25 cellular contexts compared by ENCODE assay signal in the genomic region with DNA sequence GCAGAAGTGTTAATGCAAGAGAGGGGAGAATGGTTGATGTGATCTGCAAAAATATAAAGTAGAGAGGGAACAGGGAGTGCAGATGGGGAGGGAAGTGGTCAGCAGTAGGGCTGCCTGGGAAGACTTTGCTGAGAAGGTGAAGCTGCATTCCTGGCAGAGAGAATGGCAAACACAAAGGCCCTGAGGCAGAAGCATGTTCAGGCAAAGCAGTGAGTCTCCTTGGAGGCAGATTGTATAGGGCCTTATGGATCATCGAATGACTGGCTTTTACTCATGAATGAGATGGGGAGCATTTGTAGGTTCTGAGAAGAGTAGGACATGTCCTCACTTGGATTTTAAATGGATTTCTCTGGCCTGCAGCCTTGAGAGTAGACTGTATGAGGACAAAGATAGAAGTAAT. TPM values are rescaled to one million over a fixed set of nuclear protein-coding genes. Genes with fewer than 3 reads are reported as not detected.
A peak's percentile ranks its signal among the peaks of the same experiment; 100 is the strongest.
DNase-seq lines count a peak whose midpoint lies in the region; ATAC-seq and TF ChIP-seq lines count a peak whose summit lies in the region.
"Had no signal": no experiment of that assay in that cellular context is flagged by ENCODE, and none has a peak within 500 bp of the region (broad histone marks: within the 10 kb centered on the region; RNA-seq: fewer than 3 reads in every experiment).

No MANE protein-coding gene starts in this region.

- H3K4me1 ChIP-seq in GM23338 (ENCODE audit: insufficient read depth) (peaks cover 99% of the 10 kb centered on the region), RWPE2 (ENCODE audit: insufficient read depth, poor library complexity, severe bottlenecking) (peaks cover 97% of the 10 kb centered on the region), esophagus squamous epithelium (peaks cover 32 to 100% (median 70%) of the 10 kb centered on the region in 3 donors), suprapubic skin (peaks cover 81% of the 10 kb centered on the region)

- no peaks in the 10 kb centered on the region for H3K36me3 Mint-ChIP-seq in GM23338 (ENCODE audit: low read depth)
- H3K36me3 Mint-ChIP-seq: activated naive CD4-positive, alpha-beta T cell treated with anti-CD3 and anti-CD28 coated beads, Interleukin-2, amount 50 U/mL, for 72 hours had no signal

- no peak overlapping the region for H2AFZ ChIP-seq in GM23338

- DNase-seq in GM23338 (ENCODE audit: low spot score) (no peak), RWPE2 (ENCODE audit: low spot score) (no peak), esophagus squamous epithelium (lab: John Stamatoyannopoulos, UW) (no peak), suprapubic skin (ENCODE audit: low spot score in 2 of 2) (no peak), NCI-H187 (lab: John Stamatoyannopoulos, UW) (no peak), left cardiac atrium (no peak)
- DNase-seq: activated CD4-positive, alpha-beta T cell treated with anti-CD3 and anti-CD28 coated beads, Interleukin-2, amount 50 U/mL, for 1 hour; activated CD4-positive, CD25-positive, alpha-beta regulatory T cell; activated effector memory CD4-positive, alpha-beta T cell treated with Interleukin-2 at 50 U/mL for 16 hours; activated T-cell treated with anti-CD3 and anti-CD28 coated beads, Interleukin-2, amount 50 U/mL, for 1 hour; amygdala; brain microvascular endothelial cell; Caco-2; DMS79; head of caudate nucleus; IMR-90; NCI-H1436 treated with DMSO at 0.1 percent for 48 hours; NCI-H748 treated with DMSO at 0.1 percent for 48 hours; stimulated activated CD4-positive, alpha-beta T cell treated with anti-CD3 and anti-CD28 coated beads, Interleukin-4, amount 100 ng/mL, for 4 hours; transverse colon had no signal

- H3K27me3 ChIP-seq in GM23338 (ENCODE audit: insufficient read depth) (no peaks in the 10 kb centered on the region), RWPE2 (ENCODE audit: insufficient read depth, poor library complexity, severe bottlenecking) (no peaks in the 10 kb centered on the region), esophagus squamous epithelium (no peaks in the 10 kb centered on the region), suprapubic skin (no peaks in the 10 kb centered on the region)
- H3K27me3 ChIP-seq: brain microvascular endothelial cell, transverse colon had no signal

- no peaks in the 10 kb centered on the region for H3F3A ChIP-seq in GM23338 (replicated peaks; ENCODE audit: low read depth)

- TF ChIP-seq EP300 in suprapubic skin (IDR thresholded peaks at IDR 0.05): no peak

- H3K36me3 ChIP-seq in GM23338 (ENCODE audit: insufficient read depth): no peaks in the 10 kb centered on the region
- H3K36me3 ChIP-seq in RWPE2 (ENCODE audit: low read depth): peaks cover 37% of the 10 kb centered on the region
- H3K36me3 ChIP-seq in esophagus squamous epithelium: no peaks in the 10 kb centered on the region
- H3K36me3 ChIP-seq in suprapubic skin: no peaks in the 10 kb centered on the region
- H3K36me3 ChIP-seq: brain microvascular endothelial cell, HAP-1, transverse colon had no signal

- H3K27me3 Mint-ChIP-seq in GM23338 (ENCODE audit: insufficient read depth, low read depth, poor library complexity): no peaks in the 10 kb centered on the region

- no peak for TF ChIP-seq CTCF in GM23338 (conservative IDR thresholded peaks at IDR 0.05; ENCODE audit: low read depth in 2 of 2)
- no peak for TF ChIP-seq CTCF in RWPE2 (IDR thresholded peaks at IDR 0.05; ENCODE audit: poor library complexity, severe bottlenecking)
- no peak for TF ChIP-seq CTCF in esophagus squamous epithelium (IDR thresholded peaks at IDR 0.05)
- no peak for TF ChIP-seq CTCF in suprapubic skin (IDR thresholded peaks at IDR 0.05)

- no peak for ATAC-seq in GM23338
- ATAC-seq in RWPE2 (ENCODE audit: low read depth): peak; percentile 36
- no peak for ATAC-seq in GM18517 (IDR thresholded peaks at IDR 0.05; ENCODE audit: unreplicated experiment)
- ATAC-seq in left cardiac atrium: no peak

- H3K4me2 ChIP-seq in GM23338: 0 out of 2 replicates have a peak overlapping the region, but pooled peaks have one; percentile 16

- no peak overlapping the region for H3K4me3 Mint-ChIP-seq in GM23338
- H3K4me3 Mint-ChIP-seq: nephron had no signal

- H3K4me3 ChIP-seq in GM23338 (no peak overlapping the region), RWPE2 (ENCODE audit: severe bottlenecking) (no peak overlapping the region), esophagus squamous epithelium (no peak overlapping the region), suprapubic skin (no peak overlapping the region)
- H3K4me3 ChIP-seq: HAP-1, SK-N-MC, transverse colon had no signal

- 41 to 62% methylated on average over 1 of the region's 1 CpG for WGBS in esophagus squamous epithelium, 2 donors
- 76% methylated on average over 1 of the region's 1 CpG for WGBS in suprapubic skin

- peaks cover 11% of the 10 kb centered on the region for H3K9me2 ChIP-seq in GM23338 (ENCODE audit: insufficient read depth)

- peaks cover 99% of the 10 kb centered on the region for H3K79me2 ChIP-seq in GM23338 (replicated peaks; ENCODE audit: insufficient read depth)

- H3K9me3 ChIP-seq in RWPE2 (ENCODE audit: severe bottlenecking) (no peaks in the 10 kb centered on the region), esophagus squamous epithelium (no peaks in the 10 kb centered on the region), suprapubic skin (no peaks in the 10 kb centered on the region)
- H3K9me3 ChIP-seq: Caco-2, HAP-1, transverse colon had no signal

- peaks cover 68% of the 10 kb centered on the region for H3K4me1 Mint-ChIP-seq in GM23338

- intact Hi-C loops in esophagus squamous epithelium (cut with DNase I): no loop called here
- intact Hi-C loops in left cardiac atrium (cut with DNase I): no loop called here

- peaks cover 17% of the 10 kb centered on the region for H4K20me1 ChIP-seq in GM23338 (replicated peaks; ENCODE audit: insufficient read depth)

- no peak overlapping the region for H3K27ac Mint-ChIP-seq in GM23338
- H3K27ac Mint-ChIP-seq: activated naive CD4-positive, alpha-beta T cell treated with anti-CD3 and anti-CD28 coated beads, Interleukin-2, amount 50 U/mL, for 72 hours; nephron had no signal

- TF ChIP-seq POLR2A in esophagus squamous epithelium (IDR thresholded peaks at IDR 0.05) (no peak), suprapubic skin (IDR thresholded peaks at IDR 0.05) (no peak)

- H3K9me3 Mint-ChIP-seq in GM23338: no peaks in the 10 kb centered on the region
- H3K9me3 Mint-ChIP-seq: activated naive CD4-positive, alpha-beta T cell treated with anti-CD3 and anti-CD28 coated beads, Interleukin-2, amount 50 U/mL, for 72 hours; nephron had no signal

- H3K27ac ChIP-seq in GM23338 (ENCODE audit: low read depth): no peak overlapping the region
- H3K27ac ChIP-seq in RWPE2 (ENCODE audit: poor library complexity, severe bottlenecking): peak overlapping the region; percentile 98
- peak overlapping the region; percentile 27 to 81 (median 58) for H3K27ac ChIP-seq in esophagus squamous epithelium
- H3K27ac ChIP-seq in suprapubic skin: peak overlapping the region; percentile 27
- H3K27ac ChIP-seq: brain microvascular endothelial cell, SK-N-MC had no signal

TF ChIP-seq in GM23338, 12 proteins besides CTCF, POLR2A, EP300 and RAD21:
- TF ChIP-seq JUNB (IDR thresholded peaks at IDR 0.05; ENCODE audit: unreplicated experiment) (no peak), NANOG (IDR thresholded peaks at IDR 0.05; ENCODE audit: borderline replicate concordance) (no peak), EZH2phosphoT487 (IDR thresholded peaks at IDR 0.05; ENCODE audit: unreplicated experiment) (no peak)

RNA-seq across cellular contexts. Expression of gene ITGA6, which starts 9.5 kb away (rescaled TPM):
- total RNA-seq in GM23338 (2014; rRNA removed; shearing (Covaris generic)): 124 and 129 TPM in 2 replicates
- 28.6 and 32.9 TPM in 2 replicates for polyA plus RNA-seq in GM23338 (2016; fragmentation: Nextera tagmentation; extraction: Ambion mirVana)
- total RNA-seq in esophagus squamous epithelium: 100 to 1,000 TPM in 2 of 4 donors, 10 to 100 TPM in 2; 60.0 to 164 (median 105) TPM
- 100 to 1,000 TPM in 3 of 4 donors, 10 to 100 TPM in 1; 89.6 to 204 (median 161) TPM for total RNA-seq in suprapubic skin
- 10 to 100 TPM; 47.0 to 53.3 TPM for total RNA-seq in left cardiac atrium
